ENCODE assay signal across 3 cellular contexts in the genomic region with DNA sequence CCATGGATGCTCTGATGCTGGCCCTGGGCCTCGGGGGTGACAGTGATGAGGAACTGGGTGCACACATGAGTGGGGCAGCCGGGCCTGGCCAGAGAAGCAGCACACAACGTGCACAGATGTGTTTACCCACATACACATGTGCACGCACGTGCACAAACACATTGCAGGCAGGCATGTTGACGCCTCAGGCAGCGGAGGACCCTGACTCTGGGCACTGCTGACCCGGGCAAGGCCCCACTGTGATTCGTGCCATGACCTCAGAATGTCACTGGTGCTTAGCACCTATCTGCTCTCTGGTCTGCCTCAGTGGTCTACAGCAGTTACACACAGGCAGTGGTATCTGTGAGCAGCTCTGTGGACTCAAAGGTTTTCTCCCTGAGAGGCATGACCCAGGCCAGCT. TPM values are rescaled to one million over a fixed set of nuclear protein-coding genes. Genes with fewer than 3 reads are reported as not detected.
"Had no signal": no experiment of that assay in that cellular context is flagged by ENCODE, and none has a peak within 500 bp of the region (broad histone marks: within the 10 kb centered on the region; RNA-seq: fewer than 3 reads in every experiment).

A gene (plus strand): TSS at position 301 of the 400 bp plus-strand sequence. CDS start 1,545 bp downstream, outside the sequence.

RNA-seq across cellular contexts. Expression of the gene that starts here (rescaled TPM):
- total RNA-seq: LHCN-M2, M059J, NCI-H460 had no signal
